In genomic region chr9:34654317-34655083, GRCh38 we compare ENCODE assay signal across 7 cellular contexts. TPM values are rescaled to one million over a fixed set of nuclear protein-coding genes. Genes with fewer than 3 reads are reported as not detected.
DNase-seq lines count a peak whose midpoint lies in the region; ATAC-seq and TF ChIP-seq lines count a peak whose summit lies in the region.
"Had no signal": no experiment of that assay in that cellular context is flagged by ENCODE, and none has a peak within 500 bp of the region (broad histone marks: within the 10 kb centered on the region; RNA-seq: fewer than 3 reads in every experiment).

No MANE protein-coding gene starts in this region.

- H3K36me3 Mint-ChIP-seq in activated T-cell treated with anti-CD3 and anti-CD28 coated beads, Interleukin-2, amount 50 U/mL, for 4 hours (ENCODE audit: insufficient read depth), result peaks cover under 1% of the 10 kb centered on the region
- peaks cover 18 to 27% of the 10 kb centered on the region in 2 donors for H3K36me3 Mint-ChIP-seq in CD4-positive, alpha-beta memory T cell

- no peaks in the 10 kb centered on the region for H3K27me3 Mint-ChIP-seq in activated T-cell treated with anti-CD3 and anti-CD28 coated beads, Interleukin-2, amount 50 U/mL, for 4 hours (ENCODE audit: low read depth)
- no peaks in the 10 kb centered on the region for H3K27me3 Mint-ChIP-seq in CD4-positive, alpha-beta memory T cell

- in situ Hi-C loops in astrocyte of the spinal cord (cut with HindIII; ENCODE audit: low sequenced_read_pairs), result no loop called here

- CTCF ChIA-PET in CD4-positive, alpha-beta memory T cell (lab: Charles Lee; ENCODE audit: partially characterized antibody), result interaction anchor here (0.6 to 1.4 kb wide), 2 partner anchors 9 to 427 kb away, joined by 3 read pairs; no protein-coding TSS in a partner anchor

- ATAC-seq in GM19467 (IDR thresholded peaks at IDR 0.05; ENCODE audit: unreplicated experiment), result no peak
- no peak for ATAC-seq in activated T-cell treated with anti-CD3 and anti-CD28 coated beads, Interleukin-2, amount 50 U/mL, for 4 hours

- peaks cover 22% of the 10 kb centered on the region for H3K36me3 ChIP-seq in CD4-positive, alpha-beta memory T cell (ENCODE audit: insufficient read depth, low read length)

- TF ChIP-seq CTCF in astrocyte of the spinal cord (IDR thresholded peaks at IDR 0.05; ENCODE audit: low read depth, low read length), result no peak

- intact Hi-C loops in CD4-positive, alpha-beta memory T cell (cut with micrococcal nuclease), result no loop called here

- H3K9me3 ChIP-seq in CD4-positive, alpha-beta memory T cell (ENCODE audit: control insufficient read depth in 1 of 2, low read length in 2 of 2), result no peaks in the 10 kb centered on the region

- H3K9me3 Mint-ChIP-seq in activated T-cell treated with anti-CD3 and anti-CD28 coated beads, Interleukin-2, amount 50 U/mL, for 4 hours, result no peaks in the 10 kb centered on the region
- no peaks in the 10 kb centered on the region for H3K9me3 Mint-ChIP-seq in CD4-positive, alpha-beta memory T cell

- POLR2A ChIA-PET in CD4-positive, alpha-beta memory T cell (lab: Charles Lee; ENCODE audit: partially characterized antibody), result interaction anchor here (0.8 to 22.1 kb wide), 4 partner anchors 5 to 47 kb away, joined by 3 to 484 read pairs (median 244); partner anchors contain the start of genes CCL27, DCTN3, GALT and IL11RA

- peaks cover 23% of the 10 kb centered on the region for H3K4me1 ChIP-seq in CD4-positive, alpha-beta memory T cell (ENCODE audit: insufficient read depth, low read length)

- H3K4me3 Mint-ChIP-seq in activated T-cell treated with anti-CD3 and anti-CD28 coated beads, Interleukin-2, amount 50 U/mL, for 4 hours, result no peak overlapping the region
- no peak overlapping the region for H3K4me3 Mint-ChIP-seq in CD4-positive, alpha-beta memory T cell

- H3K27me3 ChIP-seq in CD4-positive, alpha-beta memory T cell (ENCODE audit: insufficient read depth, low read length), result no peaks in the 10 kb centered on the region

- peaks cover 23% of the 10 kb centered on the region for H3K4me1 Mint-ChIP-seq in activated T-cell treated with anti-CD3 and anti-CD28 coated beads, Interleukin-2, amount 50 U/mL, for 4 hours (ENCODE audit: low read depth)
- H3K4me1 Mint-ChIP-seq in CD4-positive, alpha-beta memory T cell, result peaks cover 20 to 40% (median 25%) of the 10 kb centered on the region in 4 donors

- no peak overlapping the region for H3K27ac ChIP-seq in CD4-positive, alpha-beta memory T cell (ENCODE audit: low read depth, low read length)

- peak overlapping the region in 2 of 7 donors; percentile 40 to 74 for H3K27ac Mint-ChIP-seq in CD4-positive, alpha-beta memory T cell

- no peak overlapping the region for H3K4me3 ChIP-seq in astrocyte of the spinal cord (ENCODE audit: low read depth, low read length)
- H3K4me3 ChIP-seq in CD4-positive, alpha-beta memory T cell (ENCODE audit: low read length in 2 of 2), result no peak overlapping the region

- peak; percentile 96 for DNase-seq in DMS 273 (lab: John Stamatoyannopoulos, UW; ENCODE audit: unreplicated experiment)
- peak; percentile 57 for DNase-seq in astrocyte of the spinal cord (ENCODE audit: low read depth, low spot score)
- peak; percentile 57 for DNase-seq in mucosa of gallbladder (ENCODE audit: low spot score)
- DNase-seq in activated T-cell treated with anti-CD3 and anti-CD28 coated beads, Interleukin-2, amount 50 U/mL, for 4 hours, result no peak
- no peak for DNase-seq in CD4-positive, alpha-beta memory T cell

RNA-seq across cellular contexts. Expression of gene IL11RA, which starts 2.5 kb away (rescaled TPM):
- total RNA-seq in mucosa of gallbladder, result 37.0 TPM
- total RNA-seq in activated T-cell treated with anti-CD3 and anti-CD28 coated beads, Interleukin-2, amount 50 U/mL, for 4 hours, result 10 to 100 TPM in 1 of 3 donors, 1 to 10 TPM in 2; 7.7 to 10.4 (median 8.8) TPM
- 100 to 1,000 TPM; 204 to 209 TPM for total RNA-seq in CD4-positive, alpha-beta memory T cell
- 10 to 100 TPM; 13.6 to 18.4 TPM for polyA plus RNA-seq in CD4-positive, alpha-beta memory T cell

RNA-seq across cellular contexts. Expression of gene CCL27, which starts 8.0 kb away (rescaled TPM):
- total RNA-seq in mucosa of gallbladder, result not detected
- total RNA-seq in activated T-cell treated with anti-CD3 and anti-CD28 coated beads, Interleukin-2, amount 50 U/mL, for 4 hours, result under 1 TPM; 0.24 to 0.43 (median 0.26) TPM
- not detected for total RNA-seq in CD4-positive, alpha-beta memory T cell
- polyA plus RNA-seq in CD4-positive, alpha-beta memory T cell, result under 1 TPM in 1 of 2 donors, not detected in 1; 0.59 TPM
- total RNA-seq: Daoy had no signal

RNA-seq across cellular contexts. Expression of gene GALT, which starts 8.0 kb away (rescaled TPM):
- 63.6 TPM for total RNA-seq in mucosa of gallbladder
- 10 to 100 TPM; 29.8 to 37.7 (median 30.3) TPM for total RNA-seq in activated T-cell treated with anti-CD3 and anti-CD28 coated beads, Interleukin-2, amount 50 U/mL, for 4 hours
- total RNA-seq in CD4-positive, alpha-beta memory T cell, result 100 to 1,000 TPM; 251 to 261 TPM
- polyA plus RNA-seq in CD4-positive, alpha-beta memory T cell, result 10 to 100 TPM; 81.9 to 82.9 TPM

RNA-seq across cellular contexts. Expression of gene SIGMAR1, which starts 16.9 kb away (rescaled TPM):
- total RNA-seq in mucosa of gallbladder, result 77.1 TPM
- total RNA-seq in activated T-cell treated with anti-CD3 and anti-CD28 coated beads, Interleukin-2, amount 50 U/mL, for 4 hours, result 100 to 1,000 TPM; 120 to 128 (median 123) TPM
- total RNA-seq in CD4-positive, alpha-beta memory T cell, result 10 to 100 TPM; 56.1 to 59.5 TPM
- 100 to 1,000 TPM; 126 to 193 TPM for polyA plus RNA-seq in CD4-positive, alpha-beta memory T cell

RNA-seq across cellular contexts. Expression of gene ARID3C, which starts 25.6 kb away (rescaled TPM):
- not detected for total RNA-seq in mucosa of gallbladder
- total RNA-seq in activated T-cell treated with anti-CD3 and anti-CD28 coated beads, Interleukin-2, amount 50 U/mL, for 4 hours, result not detected
- not detected for total RNA-seq in CD4-positive, alpha-beta memory T cell
- polyA plus RNA-seq in CD4-positive, alpha-beta memory T cell, result not detected
- total RNA-seq: Daoy had no signal

Comparison
In these comparisons a context has a peak if more than half of its experiments do, and no peak if none do; other contexts are left out.
1. DNase-seq: peak in DMS 273 (single experiment), astrocyte of the spinal cord (single experiment) and mucosa of gallbladder (single experiment); none in activated T-cell treated with anti-CD3 and anti-CD28 coated beads, Interleukin-2, amount 50 U/mL, for 4 hours (single experiment) and CD4-positive, alpha-beta memory T cell (0 of 5).